Comparison of ENCODE assay signal across 20 cellular contexts in the genomic region with DNA sequence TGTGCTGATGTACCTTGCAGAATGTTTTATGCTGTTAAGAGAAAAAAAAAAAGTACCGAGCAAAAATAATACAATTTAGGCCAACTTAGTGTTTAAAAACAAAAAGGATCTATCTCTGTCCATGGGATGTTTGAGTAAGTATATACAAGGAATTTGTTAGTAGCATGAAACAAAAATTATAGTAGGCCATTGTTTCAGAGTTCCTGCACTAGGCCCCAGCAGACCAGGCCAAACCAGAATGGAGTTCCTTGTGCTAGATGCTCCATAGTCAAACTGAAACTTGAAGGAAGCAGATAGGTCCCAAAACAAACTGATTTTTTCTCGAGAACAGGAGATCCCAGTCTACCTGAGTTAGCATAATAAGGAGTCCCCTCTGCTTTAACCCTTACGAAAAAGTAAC.
"Had no signal": no experiment of that assay in that cellular context is flagged by ENCODE, and none has a peak within 500 bp of the region (broad histone marks: within the 10 kb centered on the region; RNA-seq: fewer than 3 reads in every experiment).

No MANE protein-coding gene starts in this region.

- H3K27ac ChIP-seq: coronary artery, esophagus squamous epithelium, lower lobe of right lung, neural progenitor cell, psoas muscle, sigmoid colon, transverse colon, upper lobe of right lung had no signal

- H2AFZ ChIP-seq: neural progenitor cell had no signal

- H3K27ac Mint-ChIP-seq: effector memory CD8-positive, alpha-beta T cell; natural killer cell treated with Interleukin-12 subunit alpha and Interleukin-12 subunit beta and Interleukin-15 and Interleukin-18, amount 100 ng/mL, for 72 hours; neural progenitor cell; stimulated activated effector memory CD8-positive, alpha-beta T cell treated with anti-CD3 and anti-CD28 coated beads, Interleukin-12 subunit alpha, Interleukin-12 subunit beta, amount 100 ng/mL, for 72 hours had no signal

- H3K4me3 Mint-ChIP-seq: effector memory CD8-positive, alpha-beta T cell; memory B cell; natural killer cell treated with Interleukin-12 subunit alpha and Interleukin-12 subunit beta and Interleukin-15 and Interleukin-18, amount 100 ng/mL, for 72 hours; neural progenitor cell; stimulated activated effector memory CD8-positive, alpha-beta T cell treated with anti-CD3 and anti-CD28 coated beads, Interleukin-12 subunit alpha, Interleukin-12 subunit beta, amount 100 ng/mL, for 72 hours had no signal

- ATAC-seq: effector memory CD8-positive, alpha-beta T cell; left ventricle myocardium superior; lower lobe of right lung; natural killer cell treated with Interleukin-12 subunit alpha and Interleukin-12 subunit beta and Interleukin-15 and Interleukin-18, amount 100 ng/mL, for 72 hours; psoas muscle; right cardiac atrium; stimulated activated effector memory CD8-positive, alpha-beta T cell treated with anti-CD3 and anti-CD28 coated beads, Interleukin-12 subunit alpha, Interleukin-12 subunit beta, amount 100 ng/mL, for 72 hours; upper lobe of right lung had no signal

- H3K4me2 ChIP-seq: neural progenitor cell had no signal

- H3K27me3 ChIP-seq: esophagus squamous epithelium, neural progenitor cell, sigmoid colon, transverse colon, upper lobe of right lung had no signal

- H3K4me1 ChIP-seq: lower lobe of right lung, psoas muscle, sigmoid colon, transverse colon, upper lobe of right lung had no signal

- H3K4me3 ChIP-seq: coronary artery, esophagus squamous epithelium, lower lobe of right lung, neural progenitor cell, psoas muscle, sigmoid colon, transverse colon, upper lobe of right lung had no signal

- DNase-seq: dermis blood vessel endothelial cell; effector memory CD8-positive, alpha-beta T cell; erythroblast; esophagus squamous epithelium; left ventricle myocardium superior; lower lobe of right lung; posterior cingulate gyrus; psoas muscle; right cardiac atrium; sigmoid colon; stimulated activated CD4-positive, alpha-beta T cell treated with anti-CD3 and anti-CD28 coated beads, Interleukin-2, amount 100 ng/mL, for 24 hours; stimulated activated CD4-positive, alpha-beta T cell treated with anti-CD3 and anti-CD28 coated beads, Interleukin-4, amount 100 ng/mL, for 24 hours; stimulated activated naive CD4-positive, alpha-beta T cell treated with Interleukin-2 at 50 U/mL for 16 hours; transverse colon; upper lobe of right lung had no signal

- H3K36me3 ChIP-seq: neural progenitor cell had no signal

- H3K9me3 Mint-ChIP-seq: effector memory CD8-positive, alpha-beta T cell; memory B cell; natural killer cell treated with Interleukin-12 subunit alpha and Interleukin-12 subunit beta and Interleukin-15 and Interleukin-18, amount 100 ng/mL, for 72 hours; neural progenitor cell; stimulated activated effector memory CD8-positive, alpha-beta T cell treated with anti-CD3 and anti-CD28 coated beads, Interleukin-12 subunit alpha, Interleukin-12 subunit beta, amount 100 ng/mL, for 72 hours had no signal

- H3K9me3 ChIP-seq: esophagus squamous epithelium, lower lobe of right lung, psoas muscle, sigmoid colon, transverse colon, upper lobe of right lung had no signal

- H3K27me3 Mint-ChIP-seq: effector memory CD8-positive, alpha-beta T cell; memory B cell had no signal

- H3K9ac ChIP-seq: neural progenitor cell had no signal
